28 cellular contexts compared by ENCODE assay signal in genomic region chr5:102743900-102744299, GRCh38.
"Had no signal": no experiment of that assay in that cellular context is flagged by ENCODE, and none has a peak within 500 bp of the region (broad histone marks: within the 10 kb centered on the region; RNA-seq: fewer than 3 reads in every experiment).

No MANE protein-coding gene starts in this region.

- H3K4me3 ChIP-seq: left ventricle myocardium inferior, lung, ovary, right atrium auricular region, right lobe of liver, smooth muscle cell, transverse colon, upper lobe of left lung, vagina had no signal

- H3K36me3 Mint-ChIP-seq: immature natural killer cell; mesothelial cell of epicardium; naive B cell; natural killer cell; stimulated activated memory B cell treated with anti-CD40 and anti-IgM and Interleukin-4, amounts not matched to agents 10 μg/mL and 1 μg/mL and 100 μg/mL, for 72 hours had no signal

- H3K27me3 ChIP-seq: neutrophil, ovary, right atrium auricular region, right lobe of liver, transverse colon, upper lobe of left lung, vagina had no signal

- H3K4me2 ChIP-seq: smooth muscle cell had no signal

- H3K27ac ChIP-seq: left ventricle myocardium inferior, neutrophil, ovary, right atrium auricular region, right lobe of liver, transverse colon, upper lobe of left lung, vagina had no signal

- H3K4me1 ChIP-seq: left ventricle myocardium inferior, right lobe of liver, transverse colon, upper lobe of left lung, vagina had no signal

- DNase-seq: hypothalamus; immature natural killer cell; left ventricle myocardium inferior; mesendoderm; naive B cell; natural killer cell; nephron progenitor cell; occipital lobe; ovary; right lobe of liver; stimulated activated CD4-positive, alpha-beta T cell treated with anti-CD3 and anti-CD28 coated beads, Interleukin-1b, Interleukin-23, amount 100 ng/mL, for 48 hours; stimulated activated CD4-positive, alpha-beta T cell treated with anti-CD3 and anti-CD28 coated beads, Interleukin-2, amount 100 ng/mL, for 48 hours; stimulated activated CD4-positive, alpha-beta T cell treated with anti-CD3 and anti-CD28 coated beads, Interleukin-4, amount 100 ng/mL, for 4 hours; stimulated activated CD8-positive, alpha-beta memory T cell treated with anti-CD3 and anti-CD28 coated beads, Interleukin-4, amount 100 ng/mL, for 48 hours; stimulated activated naive CD4-positive, alpha-beta T cell treated with Interleukin-2 at 50 U/mL for 16 hours; stimulated activated naive CD8-positive, alpha-beta T cell treated with anti-CD3 and anti-CD28 coated beads, Interleukin-15, amount 100 ng/mL, for 72 hours; substantia nigra; transverse colon; upper lobe of left lung had no signal

- FAIRE-seq: islet of Langerhans had no signal

- H3K9me3 ChIP-seq: left ventricle myocardium inferior, neutrophil, ovary, right atrium auricular region, right lobe of liver, transverse colon, upper lobe of left lung, vagina had no signal

- H3K27ac Mint-ChIP-seq: immature natural killer cell; mesothelial cell of epicardium; naive B cell; natural killer cell; nephron progenitor cell; progenitor cell of endocrine pancreas; stimulated activated memory B cell treated with anti-CD40 and anti-IgM and Interleukin-4, amounts not matched to agents 10 μg/mL and 1 μg/mL and 100 μg/mL, for 72 hours; stimulated activated naive CD8-positive, alpha-beta T cell treated with anti-CD3 and anti-CD28 coated beads, Interleukin-15, amount 100 ng/mL, for 72 hours had no signal

- ATAC-seq: natural killer cell; right lobe of liver; stimulated activated memory B cell treated with anti-CD40 and anti-IgM and Interleukin-4, amounts not matched to agents 10 μg/mL and 1 μg/mL and 100 μg/mL, for 72 hours; stimulated activated naive CD8-positive, alpha-beta T cell treated with anti-CD3 and anti-CD28 coated beads, Interleukin-15, amount 100 ng/mL, for 72 hours had no signal

- H3K27me3 Mint-ChIP-seq: stimulated activated memory B cell treated with anti-CD40 and anti-IgM and Interleukin-4, amounts not matched to agents 10 μg/mL and 1 μg/mL and 100 μg/mL, for 72 hours had no signal

- H3K4me3 Mint-ChIP-seq: immature natural killer cell; mesothelial cell of epicardium; naive B cell; natural killer cell; nephron progenitor cell; stimulated activated memory B cell treated with anti-CD40 and anti-IgM and Interleukin-4, amounts not matched to agents 10 μg/mL and 1 μg/mL and 100 μg/mL, for 72 hours; stimulated activated naive CD8-positive, alpha-beta T cell treated with anti-CD3 and anti-CD28 coated beads, Interleukin-15, amount 100 ng/mL, for 72 hours had no signal

- H3K36me3 ChIP-seq: left ventricle myocardium inferior, neutrophil, ovary, right atrium auricular region, right lobe of liver, transverse colon, upper lobe of left lung, vagina had no signal

- H3K4me1 Mint-ChIP-seq: natural killer cell; stimulated activated memory B cell treated with anti-CD40 and anti-IgM and Interleukin-4, amounts not matched to agents 10 μg/mL and 1 μg/mL and 100 μg/mL, for 72 hours had no signal

- H3K9me3 Mint-ChIP-seq: immature natural killer cell; mesothelial cell of epicardium; naive B cell; natural killer cell; nephron progenitor cell; stimulated activated memory B cell treated with anti-CD40 and anti-IgM and Interleukin-4, amounts not matched to agents 10 μg/mL and 1 μg/mL and 100 μg/mL, for 72 hours had no signal
